10 cellular contexts compared by ENCODE assay signal in genomic region chr1:77540501-77541161, GRCh38.
DNase-seq lines count a peak whose midpoint lies in the region; ATAC-seq and TF ChIP-seq lines count a peak whose summit lies in the region.
"Had no signal": no experiment of that assay in that cellular context is flagged by ENCODE, and none has a peak within 500 bp of the region (broad histone marks: within the 10 kb centered on the region; RNA-seq: fewer than 3 reads in every experiment).

No MANE protein-coding gene starts in this region.

- H3K27me3 ChIP-seq in right atrium auricular region = no peaks in the 10 kb centered on the region

- no peaks in the 10 kb centered on the region for H3K36me3 ChIP-seq in right atrium auricular region

- peak; percentile 32 for DNase-seq in AG08395 (ENCODE audit: low spot score)
- peak; percentile 94 for DNase-seq in M059J (ENCODE audit: low read depth)
- no peak for DNase-seq in epithelial cell of prostate (ENCODE audit: low read depth, low spot score)
- DNase-seq in NCI-H187 treated with DMSO at 0.1 percent for 48 hours (lab: John Stamatoyannopoulos, UW) = no peak
- no peak for DNase-seq in coronary artery (ENCODE audit: low spot score)
- DNase-seq in hippocampal formation (lab: John Stamatoyannopoulos, UW) = no peak
- DNase-seq in right atrium auricular region (ENCODE audit: low spot score) = no peak
- DNase-seq: CD8-positive, alpha-beta T cell had no signal

- H3K9me3 ChIP-seq in right atrium auricular region = no peaks in the 10 kb centered on the region

- H3K4me3 ChIP-seq in coronary artery = no peak overlapping the region
- no peak overlapping the region for H3K4me3 ChIP-seq in right atrium auricular region

- H3K27ac ChIP-seq in epithelial cell of prostate = peak overlapping the region; percentile 38
- H3K27ac ChIP-seq in coronary artery = no peak overlapping the region
- H3K27ac ChIP-seq in right atrium auricular region = no peak overlapping the region

- ATAC-seq in GM21619 (IDR thresholded peaks at IDR 0.05; ENCODE audit: unreplicated experiment) = peak; percentile 53
- ATAC-seq: CD8-positive, alpha-beta T cell; esophagus mucosa had no signal

- TF ChIP-seq CTCF in coronary artery (IDR thresholded peaks at IDR 0.05) (no peak), right atrium auricular region (IDR thresholded peaks at IDR 0.05) (no peak)

- peaks cover 0 to 17% of the 10 kb centered on the region in 2 donors for H3K4me1 ChIP-seq in right atrium auricular region

Comparison
In these comparisons a context has a peak if more than half of its experiments do, and no peak if none do; other contexts are left out.
1. DNase-seq: peak in AG08395 (single experiment) and M059J (single experiment); none in epithelial cell of prostate (single experiment), NCI-H187 treated with DMSO at 0.1 percent for 48 hours (single experiment), coronary artery (single experiment), hippocampal formation (0 of 2) and right atrium auricular region (single experiment).